ENCODE assay signal across 10 cellular contexts in genomic region chr10:72375585-72375984, GRCh38. TPM values are rescaled to one million over a fixed set of nuclear protein-coding genes. Genes with fewer than 3 reads are reported as not detected.
DNase-seq lines count a peak whose midpoint lies in the region; ATAC-seq and TF ChIP-seq lines count a peak whose summit lies in the region.
"Had no signal": no experiment of that assay in that cellular context is flagged by ENCODE, and none has a peak within 500 bp of the region (broad histone marks: within the 10 kb centered on the region; RNA-seq: fewer than 3 reads in every experiment).

No MANE protein-coding gene starts in this region.

- no peak overlapping the region for H2BK15ac ChIP-seq in IMR-90 (ENCODE audit: low read depth, low read length)

- H2AFZ ChIP-seq in IMR-90 (replicated peaks; ENCODE audit: low read length, poor library complexity) = no peak overlapping the region

- H3K56ac ChIP-seq in IMR-90 (ENCODE audit: extremely low read depth, insufficient read depth, low read length) = no peak overlapping the region

- ATAC-seq in IMR-90 (ENCODE audit: low read depth) (peak; percentile 72), GM21447 (IDR thresholded peaks at IDR 0.05; ENCODE audit: unreplicated experiment) (no peak)

- H3K9ac ChIP-seq in IMR-90 (ENCODE audit: low read depth, low read length) = no peak overlapping the region

- H4K5ac ChIP-seq in IMR-90 (ENCODE audit: low read depth, low read length) = no peak overlapping the region

- no peak overlapping the region for H3K18ac ChIP-seq in IMR-90 (ENCODE audit: low read depth, low read length)

- no peak overlapping the region for H2AK9ac ChIP-seq in IMR-90 (replicated peaks; ENCODE audit: low read depth, low read length, poor library complexity)

- H4K91ac ChIP-seq in IMR-90 (ENCODE audit: insufficient read depth, low read depth, low read length) = no peak overlapping the region

- H4K8ac ChIP-seq in IMR-90 (ENCODE audit: low read depth in 2 of 2, low read length in 2 of 2) = no peak overlapping the region

- TF ChIP-seq RAD21 in IMR-90 (IDR thresholded peaks at IDR 0.05; ENCODE audit: low read length) = peak; percentile 36

- H3K9me1 ChIP-seq in IMR-90 (ENCODE audit: insufficient read depth, low read length) = no peaks in the 10 kb centered on the region

- H3K4me3 ChIP-seq in IMR-90 (ENCODE audit: insufficient read depth, low read depth, low read length) (no peak overlapping the region), brain microvascular endothelial cell (ENCODE audit: low read depth, low read length) (no peak overlapping the region), suprapubic skin (no peak overlapping the region)

- no CpG with 5 or more reads among the region's 5 CpGs for WGBS in IMR-90 (ENCODE audit: extremely low coverage in 2 of 2, insufficient read length in 1 of 2), 2 experiments
- WGBS in suprapubic skin = 70% methylated on average over 5 of the region's 5 CpGs

- H4K20me1 ChIP-seq in IMR-90 (ENCODE audit: insufficient read depth, low read length) = no peaks in the 10 kb centered on the region

- H3K27ac Mint-ChIP-seq in Calu3 (ENCODE audit: unreplicated experiment) (no peak overlapping the region), mesothelial cell of epicardium (peak overlapping the region; percentile 44)
- H3K27ac Mint-ChIP-seq in activated CD4-positive, alpha-beta T cell treated with anti-CD3 and anti-CD28 coated beads, Interleukin-2, amount 10 ng/mL, durations not matched to agents 24 days and 14 days = no peak overlapping the region
- H3K27ac Mint-ChIP-seq: activated naive CD4-positive, alpha-beta T cell treated with anti-CD3 and anti-CD28 coated beads, Interleukin-2, amount 10 ng/mL, durations not matched to agents 7 days and 5 days had no signal

- TF ChIP-seq CTCF in Calu3 (IDR thresholded peaks at IDR 0.05; ENCODE audit: unreplicated experiment) (no peak), IMR-90 (conservative IDR thresholded peaks at IDR 0.05; ENCODE audit: low read depth, low read length) (peak; percentile 15; the same call in 1 of the 2 replicates), brain microvascular endothelial cell (IDR thresholded peaks at IDR 0.05; ENCODE audit: low read depth, low read length, missing control alignments) (peak; percentile 51), mesothelial cell of epicardium (IDR thresholded peaks at IDR 0.05; ENCODE audit: unreplicated experiment) (no peak), suprapubic skin (IDR thresholded peaks at IDR 0.05) (no peak)

- H3K27me3 ChIP-seq in IMR-90 (ENCODE audit: control insufficient read depth, insufficient read depth, low read length) = no peaks in the 10 kb centered on the region
- H3K27me3 ChIP-seq in brain microvascular endothelial cell (replicated peaks) = no peaks in the 10 kb centered on the region
- no peaks in the 10 kb centered on the region for H3K27me3 ChIP-seq in suprapubic skin

- dilution Hi-C loops in IMR-90 (cut with HindIII; ENCODE audit: low sequenced_read_pairs, unreplicated experiment) = no loop called here

- H3K9me3 Mint-ChIP-seq in Calu3 (ENCODE audit: low read depth, unreplicated experiment) = no peaks in the 10 kb centered on the region
- H3K9me3 Mint-ChIP-seq in mesothelial cell of epicardium = no peaks in the 10 kb centered on the region
- H3K9me3 Mint-ChIP-seq in activated CD4-positive, alpha-beta T cell treated with anti-CD3 and anti-CD28 coated beads, Interleukin-2, amount 10 ng/mL, durations not matched to agents 24 days and 14 days = no peaks in the 10 kb centered on the region
- H3K9me3 Mint-ChIP-seq: activated naive CD4-positive, alpha-beta T cell treated with anti-CD3 and anti-CD28 coated beads, Interleukin-2, amount 10 ng/mL, durations not matched to agents 7 days and 5 days had no signal

- no peak for TF ChIP-seq EP300 in suprapubic skin (IDR thresholded peaks at IDR 0.05)

- H3K79me1 ChIP-seq in IMR-90 (ENCODE audit: low read depth in 1 of 2, low read length in 2 of 2) = no peaks in the 10 kb centered on the region; a peak in 1 of 4 replicates

- no peaks in the 10 kb centered on the region for H3K36me3 Mint-ChIP-seq in Calu3 (ENCODE audit: insufficient read depth, unreplicated experiment)
- peaks cover 9% of the 10 kb centered on the region for H3K36me3 Mint-ChIP-seq in mesothelial cell of epicardium
- peaks cover 7% of the 10 kb centered on the region for H3K36me3 Mint-ChIP-seq in activated CD4-positive, alpha-beta T cell treated with anti-CD3 and anti-CD28 coated beads, Interleukin-2, amount 10 ng/mL, durations not matched to agents 24 days and 14 days (ENCODE audit: low read depth)
- H3K36me3 Mint-ChIP-seq: activated naive CD4-positive, alpha-beta T cell treated with anti-CD3 and anti-CD28 coated beads, Interleukin-2, amount 10 ng/mL, durations not matched to agents 7 days and 5 days had no signal

- intact Hi-C loops in Calu3 (cut with micrococcal nuclease; ENCODE audit: unreplicated experiment) = no loop called here
- intact Hi-C loops in IMR-90 (cut with micrococcal nuclease) = loop anchor here (5.0 kb wide), 2 partner anchors 317 to 457 kb away; partner anchors contain the start of gene MCU
- intact Hi-C loops in activated CD4-positive, alpha-beta T cell treated with anti-CD3 and anti-CD28 coated beads, Interleukin-2, amount 10 ng/mL, durations not matched to agents 24 days and 14 days (cut with micrococcal nuclease) = no loop called here

- H3K4me1 ChIP-seq in IMR-90 (ENCODE audit: control insufficient read depth, insufficient read depth, low read length) (no peaks in the 10 kb centered on the region), suprapubic skin (no peaks in the 10 kb centered on the region)

- no peak overlapping the region for H3K27ac ChIP-seq in IMR-90 (ENCODE audit: insufficient read depth, low read length)
- H3K27ac ChIP-seq in brain microvascular endothelial cell = no peak overlapping the region
- no peak overlapping the region for H3K27ac ChIP-seq in suprapubic skin

- no peak overlapping the region for H2BK120ac ChIP-seq in IMR-90 (ENCODE audit: low read depth, low read length)

- H3K36me3 ChIP-seq in IMR-90 (ENCODE audit: control insufficient read depth, insufficient read depth, low read length) = 0 out of 2 replicates have a peak, but pooled peaks cover 1% of the 10 kb centered on the region
- H3K36me3 ChIP-seq in brain microvascular endothelial cell (replicated peaks) = no peaks in the 10 kb centered on the region
- H3K36me3 ChIP-seq in suprapubic skin = peaks cover 20% of the 10 kb centered on the region

- CTCF ChIA-PET in Calu3 (lab: Charles Lee) (interaction anchor here (0.6 to 1.1 kb wide), 5 partner anchors 397 to 854 kb away, joined by 3 read pairs; no protein-coding TSS in a partner anchor), IMR-90 (lab: Yijun Ruan, JAX) (interaction anchor here (0.5 to 1.1 kb wide), 3 partner anchors 140 to 457 kb away, joined by 3 to 4 read pairs (median 3); no protein-coding TSS in a partner anchor)

- POLR2A ChIA-PET in IMR-90 (lab: Charles Lee; ENCODE audit: unreplicated experiment) = no interaction called here

- DNase-seq in Calu3 = peak; percentile 40
- DNase-seq in IMR-90 = no peak
- DNase-seq in brain microvascular endothelial cell = no peak
- no peak for DNase-seq in mesothelial cell of epicardium (ENCODE audit: low spot score in 2 of 2, unreplicated experiment in 2 of 2)
- no peak for DNase-seq in suprapubic skin (ENCODE audit: low spot score in 2 of 2)
- DNase-seq in activated CD4-positive, alpha-beta T cell treated with anti-CD3 and anti-CD28 coated beads, Interleukin-2, amount 10 ng/mL, durations not matched to agents 24 days and 14 days = no peak
- no peak for DNase-seq in activated gamma-delta T cell (lab: John Stamatoyannopoulos, UW)
- DNase-seq: activated naive CD4-positive, alpha-beta T cell treated with anti-CD3 and anti-CD28 coated beads, Interleukin-2, amount 10 ng/mL, durations not matched to agents 7 days and 5 days; NCI-H446 had no signal

- in situ Hi-C loops in IMR-90 (cut with MboI; ENCODE audit: low sequenced_read_pairs) = no loop called here
- in situ Hi-C loops in brain microvascular endothelial cell (cut with HindIII; ENCODE audit: low pct_ligation_motif_present, low sequenced_read_pairs) = no loop called here

- BruUV-seq in Calu3 (replicated peaks; lab: Mats Ljungman, UMichigan) = no TSS peak
- no TSS peak for BruUV-seq in IMR-90 (replicated peaks; lab: Mats Ljungman, UMichigan)

- no peak overlapping the region for H3K14ac ChIP-seq in IMR-90 (replicated peaks; ENCODE audit: low read depth, low read length)

- no peak overlapping the region for H2AK5ac ChIP-seq in IMR-90 (ENCODE audit: low read depth, low read length)

- H3K4me3 Mint-ChIP-seq in Calu3 (ENCODE audit: low read depth, unreplicated experiment) (no peak overlapping the region), mesothelial cell of epicardium (no peak overlapping the region)
- no peak overlapping the region for H3K4me3 Mint-ChIP-seq in activated CD4-positive, alpha-beta T cell treated with anti-CD3 and anti-CD28 coated beads, Interleukin-2, amount 10 ng/mL, durations not matched to agents 24 days and 14 days
- H3K4me3 Mint-ChIP-seq: activated naive CD4-positive, alpha-beta T cell treated with anti-CD3 and anti-CD28 coated beads, Interleukin-2, amount 10 ng/mL, durations not matched to agents 7 days and 5 days had no signal

- no peak overlapping the region for H3K23ac ChIP-seq in IMR-90 (ENCODE audit: low read depth, low read length)

- no peak overlapping the region for H2BK5ac ChIP-seq in IMR-90 (ENCODE audit: low read depth, low read length, poor library complexity, severe bottlenecking)

- no peak overlapping the region for H3K4ac ChIP-seq in IMR-90 (ENCODE audit: low read depth, low read length)

- H3K9me3 ChIP-seq in IMR-90 (ENCODE audit: control insufficient read depth, insufficient read depth, low read length) = no peaks in the 10 kb centered on the region
- no peaks in the 10 kb centered on the region for H3K9me3 ChIP-seq in suprapubic skin

- H3K4me1 Mint-ChIP-seq in Calu3 (ENCODE audit: low read depth, unreplicated experiment) = no peaks in the 10 kb centered on the region
- H3K4me1 Mint-ChIP-seq in mesothelial cell of epicardium = peaks cover 14% of the 10 kb centered on the region
- peaks cover 13% of the 10 kb centered on the region for H3K4me1 Mint-ChIP-seq in activated CD4-positive, alpha-beta T cell treated with anti-CD3 and anti-CD28 coated beads, Interleukin-2, amount 10 ng/mL, durations not matched to agents 24 days and 14 days

- H2BK20ac ChIP-seq in IMR-90 (ENCODE audit: low read depth, low read length) = no peak overlapping the region

- no peaks in the 10 kb centered on the region for H3K27me3 Mint-ChIP-seq in Calu3 (ENCODE audit: unreplicated experiment)
- no peaks in the 10 kb centered on the region for H3K27me3 Mint-ChIP-seq in mesothelial cell of epicardium (ENCODE audit: low read depth)
- H3K27me3 Mint-ChIP-seq in activated CD4-positive, alpha-beta T cell treated with anti-CD3 and anti-CD28 coated beads, Interleukin-2, amount 10 ng/mL, durations not matched to agents 24 days and 14 days = no peaks in the 10 kb centered on the region
- H3K27me3 Mint-ChIP-seq: activated naive CD4-positive, alpha-beta T cell treated with anti-CD3 and anti-CD28 coated beads, Interleukin-2, amount 10 ng/mL, durations not matched to agents 7 days and 5 days had no signal

- H3K4me2 ChIP-seq in IMR-90 (ENCODE audit: low read depth, low read length) = no peak overlapping the region

- TF ChIP-seq POLR2A in IMR-90 (IDR thresholded peaks at IDR 0.05; ENCODE audit: low read depth, low read length) = no peak
- TF ChIP-seq POLR2A in suprapubic skin (IDR thresholded peaks at IDR 0.05) = no peak

RNA-seq across cellular contexts. Expression of gene DNAJB12, which starts 20.9 kb away (rescaled TPM):
- total RNA-seq in Calu3 (2022) = 43.1 and 48.0 TPM in 2 replicates
- 18.3 and 19.2 TPM in 2 replicates for total RNA-seq in IMR-90 (2012; rRNA removed)
- polyA plus RNA-seq in IMR-90 (2012; rRNA removed) = 23.1 and 24.0 TPM in 2 replicates
- 18.5 and 22.8 TPM in 2 replicates for polyA plus RNA-seq in IMR-90 (2012; cell fraction: cytosol; rRNA removed)
- 28.0 and 41.8 TPM in 2 replicates for polyA plus RNA-seq in IMR-90 (2012; cell fraction: nucleus; rRNA removed; ENCODE audit: low replicate concordance)
- 31.4 to 35.3 TPM (median 32.1 TPM) in 3 replicates for total RNA-seq in mesothelial cell of epicardium
- 10 to 100 TPM; 44.0 to 61.8 (median 46.7) TPM for total RNA-seq in suprapubic skin
- total RNA-seq in activated CD4-positive, alpha-beta T cell treated with anti-CD3 and anti-CD28 coated beads, Interleukin-2, amount 10 ng/mL, durations not matched to agents 24 days and 14 days = 32.5 and 35.1 TPM in 2 replicates

Comparison
In these comparisons a context has a peak if more than half of its experiments do, and no peak if none do; other contexts are left out.
1. CTCF ChIP-seq: peak in IMR-90 (single experiment) and brain microvascular endothelial cell (single experiment); none in Calu3 (single experiment), mesothelial cell of epicardium (single experiment) and suprapubic skin (0 of 2).